28 cellular contexts compared by ENCODE assay signal in the genomic region with DNA sequence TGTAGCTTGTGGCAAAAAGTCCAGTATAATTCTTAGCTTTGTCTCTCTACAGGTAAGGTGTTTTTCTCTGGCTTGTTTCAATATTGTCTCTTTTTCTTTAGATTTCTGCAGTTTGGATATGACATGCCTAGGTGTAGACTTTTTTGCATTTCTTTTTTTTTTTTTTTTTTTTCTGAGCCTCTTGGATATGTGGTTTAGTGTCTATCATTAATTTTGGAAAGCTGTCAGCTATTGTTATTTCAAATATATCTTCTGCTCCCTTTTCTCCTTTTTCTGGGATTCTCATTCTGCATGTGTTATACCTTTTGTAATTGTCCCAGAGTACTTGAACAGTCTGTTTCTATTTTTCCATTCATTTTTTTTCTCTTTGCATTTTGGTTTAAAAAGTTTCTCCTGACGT.
"Had no signal": no experiment of that assay in that cellular context is flagged by ENCODE, and none has a peak within 500 bp of the region (broad histone marks: within the 10 kb centered on the region; RNA-seq: fewer than 3 reads in every experiment).

No MANE protein-coding gene starts in this region.

- H3K27ac ChIP-seq: stomach, suprapubic skin, testis, thoracic aorta, thyroid gland, tibial artery, tibial nerve, transverse colon, upper lobe of left lung, upper lobe of right lung, uterus, vagina had no signal

- H3K27ac Mint-ChIP-seq: stimulated activated effector memory CD8-positive, alpha-beta T cell treated with anti-CD3 and anti-CD28 coated beads, Interleukin-12 subunit alpha, Interleukin-12 subunit beta, amount 100 ng/mL, for 72 hours; stimulated activated memory B cell treated with anti-CD40 and anti-IgM and Interleukin-4, amounts not matched to agents 10 μg/mL and 1 μg/mL and 100 μg/mL, for 72 hours; stimulated activated naive B cell treated with anti-CD40 and anti-IgM and Interleukin-4, amounts not matched to agents 10 μg/mL and 1 μg/mL and 100 μg/mL, for 72 hours; stimulated activated naive CD8-positive, alpha-beta T cell treated with anti-CD3 and anti-CD28 coated beads, Interleukin-15, amount 100 ng/mL, for 72 hours; stimulated activated naive CD8-positive, alpha-beta T cell treated with anti-CD3 and anti-CD28 coated beads, Interleukin-15, Interleukin-2, amounts not matched to agents 100 ng/mL and 50 ng/mL, for 24 hours; type B pancreatic cell had no signal

- H3K4me1 Mint-ChIP-seq: stimulated activated effector memory CD8-positive, alpha-beta T cell treated with anti-CD3 and anti-CD28 coated beads, Interleukin-12 subunit alpha, Interleukin-12 subunit beta, amount 100 ng/mL, for 72 hours; stimulated activated memory B cell treated with anti-CD40 and anti-IgM and Interleukin-4, amounts not matched to agents 10 μg/mL and 1 μg/mL and 100 μg/mL, for 72 hours; stimulated activated naive B cell treated with anti-CD40 and anti-IgM and Interleukin-4, amounts not matched to agents 10 μg/mL and 1 μg/mL and 100 μg/mL, for 72 hours; stimulated activated naive CD8-positive, alpha-beta T cell treated with anti-CD3 and anti-CD28 coated beads, Interleukin-15, amount 100 ng/mL, for 72 hours had no signal

- DNase-seq: stimulated activated CD4-positive, alpha-beta T cell treated with anti-CD3 and anti-CD28 coated beads, Interleukin-2, amount 100 ng/mL, for 48 hours; stimulated activated CD4-positive, alpha-beta T cell treated with anti-CD3 and anti-CD28 coated beads, Interleukin-4, amount 100 ng/mL, for 1 hour; stimulated activated CD4-positive, alpha-beta T cell treated with anti-CD3 and anti-CD28 coated beads, Interleukin-4, amount 100 ng/mL, for 24 hours; stimulated activated CD4-positive, alpha-beta T cell treated with anti-CD3 and anti-CD28 coated beads, Interleukin-4, amount 100 ng/mL, for 4 hours; stimulated activated CD8-positive, alpha-beta memory T cell treated with anti-CD3 and anti-CD28 coated beads, Interleukin-4, amount 100 ng/mL, for 48 hours; stimulated activated naive B cell treated with anti-CD40 and anti-IgM and Interleukin-4, amounts not matched to agents 10 μg/mL and 1 μg/mL and 100 μg/mL, for 72 hours; stimulated activated naive CD4-positive, alpha-beta T cell; stimulated activated naive CD4-positive, alpha-beta T cell treated with Interleukin-2 at 50 U/mL for 16 hours; stimulated activated naive CD8-positive, alpha-beta T cell treated with anti-CD3 and anti-CD28 coated beads, Interleukin-15, amount 100 ng/mL, for 72 hours; stimulated activated naive CD8-positive, alpha-beta T cell treated with anti-CD3 and anti-CD28 coated beads, Interleukin-15, Interleukin-2, amounts not matched to agents 100 U/mL and 50 U/mL, for 24 hours; stomach; substantia nigra; testis; thyroid gland; tibial artery; transverse colon; trophoblast cell; upper lobe of left lung; upper lobe of right lung; uterus had no signal

- H3K4me3 ChIP-seq: stomach, suprapubic skin, testis, thoracic aorta, thyroid gland, tibial artery, tibial nerve, transverse colon, upper lobe of left lung, upper lobe of right lung, uterus, vagina had no signal

- H3K4me1 ChIP-seq: suprapubic skin, testis, thyroid gland, tibial artery, tibial nerve, transverse colon, upper lobe of left lung, upper lobe of right lung, uterus, vagina had no signal

- H3K36me3 ChIP-seq: stomach, suprapubic skin, thoracic aorta, thyroid gland, tibial artery, tibial nerve, transverse colon, upper lobe of left lung, upper lobe of right lung, uterus, vagina had no signal

- ATAC-seq: stimulated activated effector memory CD8-positive, alpha-beta T cell treated with anti-CD3 and anti-CD28 coated beads, Interleukin-12 subunit alpha, Interleukin-12 subunit beta, amount 100 ng/mL, for 72 hours; stimulated activated memory B cell treated with anti-CD40 and anti-IgM and Interleukin-4, amounts not matched to agents 10 μg/mL and 1 μg/mL and 100 μg/mL, for 72 hours; stimulated activated naive B cell treated with anti-CD40 and anti-IgM and Interleukin-4, amounts not matched to agents 10 μg/mL and 1 μg/mL and 100 μg/mL, for 72 hours; stimulated activated naive CD8-positive, alpha-beta T cell treated with anti-CD3 and anti-CD28 coated beads, Interleukin-15, amount 100 ng/mL, for 72 hours; stimulated activated naive CD8-positive, alpha-beta T cell treated with anti-CD3 and anti-CD28 coated beads, Interleukin-15, Interleukin-2, amounts not matched to agents 100 U/mL and 50 U/mL, for 24 hours; upper lobe of right lung had no signal

- H3K4me3 Mint-ChIP-seq: stimulated activated effector memory CD8-positive, alpha-beta T cell treated with anti-CD3 and anti-CD28 coated beads, Interleukin-12 subunit alpha, Interleukin-12 subunit beta, amount 100 ng/mL, for 72 hours; stimulated activated memory B cell treated with anti-CD40 and anti-IgM and Interleukin-4, amounts not matched to agents 10 μg/mL and 1 μg/mL and 100 μg/mL, for 72 hours; stimulated activated naive B cell treated with anti-CD40 and anti-IgM and Interleukin-4, amounts not matched to agents 10 μg/mL and 1 μg/mL and 100 μg/mL, for 72 hours; stimulated activated naive CD8-positive, alpha-beta T cell treated with anti-CD3 and anti-CD28 coated beads, Interleukin-15, amount 100 ng/mL, for 72 hours; stimulated activated naive CD8-positive, alpha-beta T cell treated with anti-CD3 and anti-CD28 coated beads, Interleukin-15, Interleukin-2, amounts not matched to agents 100 ng/mL and 50 ng/mL, for 24 hours; type B pancreatic cell had no signal

- H3K27me3 Mint-ChIP-seq: stimulated activated memory B cell treated with anti-CD40 and anti-IgM and Interleukin-4, amounts not matched to agents 10 μg/mL and 1 μg/mL and 100 μg/mL, for 72 hours; stimulated activated naive B cell treated with anti-CD40 and anti-IgM and Interleukin-4, amounts not matched to agents 10 μg/mL and 1 μg/mL and 100 μg/mL, for 72 hours; stimulated activated naive CD8-positive, alpha-beta T cell treated with anti-CD3 and anti-CD28 coated beads, Interleukin-15, amount 100 ng/mL, for 72 hours; stimulated activated naive CD8-positive, alpha-beta T cell treated with anti-CD3 and anti-CD28 coated beads, Interleukin-15, Interleukin-2, amounts not matched to agents 100 ng/mL and 50 ng/mL, for 24 hours had no signal

- H3K36me3 Mint-ChIP-seq: stimulated activated effector memory CD8-positive, alpha-beta T cell treated with anti-CD3 and anti-CD28 coated beads, Interleukin-12 subunit alpha, Interleukin-12 subunit beta, amount 100 ng/mL, for 72 hours; stimulated activated memory B cell treated with anti-CD40 and anti-IgM and Interleukin-4, amounts not matched to agents 10 μg/mL and 1 μg/mL and 100 μg/mL, for 72 hours; stimulated activated naive B cell treated with anti-CD40 and anti-IgM and Interleukin-4, amounts not matched to agents 10 μg/mL and 1 μg/mL and 100 μg/mL, for 72 hours; type B pancreatic cell had no signal

- H3K9me3 ChIP-seq: testis, thoracic aorta, thyroid gland, tibial artery, transverse colon, upper lobe of right lung, uterus, vagina had no signal
